In genomic region chr10:17585001-17585400, GRCh38 we compare ENCODE assay signal across 15 cellular contexts. TPM values are rescaled to one million over a fixed set of nuclear protein-coding genes. Genes with fewer than 3 reads are reported as not detected.
DNase-seq lines count a peak whose midpoint lies in the region; ATAC-seq and TF ChIP-seq lines count a peak whose summit lies in the region.
"Had no signal": no experiment of that assay in that cellular context is flagged by ENCODE, and none has a peak within 500 bp of the region (broad histone marks: within the 10 kb centered on the region; RNA-seq: fewer than 3 reads in every experiment).

No MANE protein-coding gene starts in this region.

- DNase-seq in lung (ENCODE audit: low spot score) (peak; percentile 58), occipital lobe (lab: John Stamatoyannopoulos, UW) (no peak), cerebellar nuclear complex (lab: John Stamatoyannopoulos, UW) (no peak)
- DNase-seq in NK-92 treated with Interleukin-12 subunit alpha and Interleukin-12 subunit beta, amount 100 ng/mL, for 24 hours (lab: John Stamatoyannopoulos, UW), result no peak
- DNase-seq: caudate nucleus; kidney; NCI-H526 treated with DMSO at 0.1 percent for 48 hours; stimulated activated CD4-positive, alpha-beta T cell treated with anti-CD3 and anti-CD28 coated beads, Interleukin-2, amount 100 ng/mL, for 24 hours; substantia nigra had no signal

- no peak for TF ChIP-seq CTCF in lung (IDR thresholded peaks at IDR 0.05; ENCODE audit: control extremely low read depth, extremely low read depth)

- H3K27me3 ChIP-seq in lung (ENCODE audit: control insufficient read depth, insufficient read depth), result no peaks in the 10 kb centered on the region
- H3K27me3 ChIP-seq: neural progenitor cell had no signal

- ATAC-seq in GM19023 (IDR thresholded peaks at IDR 0.05; ENCODE audit: unreplicated experiment) (peak; percentile 76), HG02588 (IDR thresholded peaks at IDR 0.05; ENCODE audit: unreplicated experiment) (peak; percentile 62), HG03460 (IDR thresholded peaks at IDR 0.05; ENCODE audit: unreplicated experiment) (peak; percentile 72), lung (ENCODE audit: insufficient read depth, low FRiP score) (no peak)
- ATAC-seq: GM23338 had no signal

- 24 to 47% methylated on average over 8 of the region's 8 CpGs for WGBS in lung, 2 donors

- H3K9me3 ChIP-seq in lung (ENCODE audit: control insufficient read depth in 2 of 2, insufficient read depth in 1 of 2, low read length in 1 of 2), result no peaks in the 10 kb centered on the region

- H3K27ac ChIP-seq in lung (ENCODE audit: low read depth in 1 of 2, low read length in 1 of 2), result no peak overlapping the region
- H3K27ac ChIP-seq: KMS-11, neural progenitor cell had no signal

- peaks cover 0 to 4% of the 10 kb centered on the region in 2 donors for H3K4me1 ChIP-seq in lung (ENCODE audit: control insufficient read depth in 2 of 2, insufficient read depth in 2 of 2, low read length in 2 of 2)
- H3K4me1 ChIP-seq: neural progenitor cell had no signal

- H3K36me3 ChIP-seq in lung (ENCODE audit: control insufficient read depth in 2 of 2, insufficient read depth in 2 of 2, low read length in 2 of 2), result no peaks in the 10 kb centered on the region
- H3K36me3 ChIP-seq: neural progenitor cell had no signal

- H3K4me3 ChIP-seq in lung, result no peak overlapping the region
- H3K4me3 ChIP-seq: GM23338, neural progenitor cell had no signal

RNA-seq across cellular contexts. Expression of gene HACD1, which starts 32.2 kb away (rescaled TPM):
- total RNA-seq in lung, result 10 to 100 TPM; 16.6 to 31.9 TPM
- 10 to 100 TPM; 11.5 to 49.2 TPM for polyA plus RNA-seq in lung
- 18.7 TPM for total RNA-seq in occipital lobe

RNA-seq across cellular contexts. Expression of gene STAM, which starts 59.0 kb away (rescaled TPM):
- total RNA-seq in lung (10 to 100 TPM; 25.4 to 76.8 TPM), occipital lobe (34.8 TPM)
- 10 to 100 TPM; 11.9 to 15.5 TPM for polyA plus RNA-seq in lung
